In the genomic region with DNA sequence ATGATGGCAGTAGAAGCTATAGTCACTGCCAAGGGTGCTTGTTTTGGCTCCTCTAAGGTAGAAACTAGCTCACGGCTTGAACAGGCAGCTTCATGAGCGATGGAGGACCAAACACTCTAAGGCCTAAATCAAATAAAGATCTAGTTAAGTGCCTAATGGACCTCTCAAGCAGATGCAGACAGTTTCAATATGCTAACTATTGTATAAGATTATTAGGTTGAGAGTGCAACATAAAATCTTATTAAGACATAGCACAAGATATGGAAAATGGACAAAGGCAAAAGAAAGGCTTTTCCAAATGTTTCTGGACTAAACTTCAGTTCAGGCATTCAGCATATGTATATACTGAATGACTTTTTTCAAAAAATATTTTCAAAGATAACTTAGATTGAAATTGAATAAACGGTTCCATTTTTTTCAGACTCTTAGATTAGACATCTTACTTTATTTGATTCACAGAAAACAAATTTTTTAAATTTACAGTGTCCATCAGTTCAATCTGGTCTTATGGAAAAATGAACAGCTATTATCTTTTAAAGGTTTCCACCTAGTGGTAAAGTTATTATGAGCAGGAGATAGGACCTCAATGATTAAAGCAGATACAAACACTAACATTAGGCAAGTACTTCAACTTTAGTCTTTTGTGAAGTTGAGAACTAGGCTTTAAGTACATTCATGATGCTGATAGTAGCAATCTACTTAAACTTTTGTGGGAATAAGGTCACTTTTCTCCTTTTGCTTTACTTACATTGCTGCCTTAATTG, we compare ENCODE assay signal across 11 cellular contexts.
DNase-seq lines count a peak whose midpoint lies in the region; ATAC-seq and FAIRE-seq lines count a peak whose summit lies in the region.
"Had no signal": no experiment of that assay in that cellular context is flagged by ENCODE, and none has a peak within 500 bp of the region (broad histone marks: within the 10 kb centered on the region; RNA-seq: fewer than 3 reads in every experiment).

No MANE protein-coding gene starts in this region.

- ATAC-seq in left ventricle myocardium superior (no peak), GM21723 (IDR thresholded peaks at IDR 0.05; ENCODE audit: unreplicated experiment) (no peak)
- ATAC-seq: A549; activated naive CD8-positive, alpha-beta T cell treated with anti-CD3 and anti-CD28 coated beads, Interleukin-2, amount 50 U/mL, for 24 hours; naive thymus-derived CD4-positive, alpha-beta T cell had no signal

- FAIRE-seq in HTR-8/SVneo (lab: Jason Lieb, UNC) = no peak
- FAIRE-seq: A549 had no signal

- DNase-seq in NCI-H446 treated with DMSO at 0.1 percent for 48 hours (lab: John Stamatoyannopoulos, UW) (peak; percentile 4), NCI-H446 (lab: John Stamatoyannopoulos, UW) (no peak), HTR-8/SVneo (ENCODE audit: insufficient read length, low spot score) (peak; percentile 24), amniotic epithelial cell (ENCODE audit: low read depth) (peak; percentile 12), renal cortical epithelial cell (ENCODE audit: low read depth) (peak; percentile 8), left ventricle myocardium superior (no peak), AG20443 (ENCODE audit: low spot score) (no peak)
- DNase-seq: activated naive CD8-positive, alpha-beta T cell treated with anti-CD3 and anti-CD28 coated beads, Interleukin-2, amount 50 U/mL, for 24 hours; naive thymus-derived CD4-positive, alpha-beta T cell had no signal

- intact Hi-C loops in left ventricle myocardium superior (cut with micrococcal nuclease) = no loop called here

Comparison
In these comparisons a context has a peak if more than half of its experiments do, and no peak if none do; other contexts are left out.
1. DNase-seq: peak in NCI-H446 treated with DMSO at 0.1 percent for 48 hours (single experiment), HTR-8/SVneo (single experiment), amniotic epithelial cell (single experiment) and renal cortical epithelial cell (single experiment); none in NCI-H446 (0 of 2), left ventricle myocardium superior (single experiment) and AG20443 (single experiment).